In the genomic region with DNA sequence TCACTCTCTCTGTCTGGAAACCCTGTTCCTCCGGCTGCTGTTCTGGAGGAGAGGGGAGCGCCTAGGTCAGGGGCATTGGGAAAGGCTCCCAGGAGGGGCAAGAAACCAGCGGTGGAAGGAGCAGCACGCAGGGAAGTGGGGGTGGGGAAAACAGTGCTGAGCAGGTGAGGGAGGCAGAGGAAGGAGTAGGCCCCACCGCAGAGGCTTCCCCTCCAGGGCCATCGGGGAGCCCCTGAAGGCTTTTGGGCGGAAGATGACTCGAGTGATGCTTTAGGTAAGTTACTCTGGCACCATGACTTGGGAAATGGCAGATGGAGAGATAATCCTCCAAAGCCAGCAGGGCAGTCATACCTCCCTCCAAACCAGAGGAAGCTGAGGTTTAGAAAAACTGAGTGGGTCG, we compare ENCODE assay signal across 12 cellular contexts.
DNase-seq lines count a peak whose midpoint lies in the region; ATAC-seq and TF ChIP-seq lines count a peak whose summit lies in the region.
"Had no signal": no experiment of that assay in that cellular context is flagged by ENCODE, and none has a peak within 500 bp of the region (broad histone marks: within the 10 kb centered on the region; RNA-seq: fewer than 3 reads in every experiment).

No MANE protein-coding gene starts in this region.

- H3K27me3 Mint-ChIP-seq in activated CD8-positive, alpha-beta T cell treated with anti-CD3 and anti-CD28 coated beads for 36 hours = no peaks in the 10 kb centered on the region

- no peak overlapping the region for H3K4me3 Mint-ChIP-seq in activated CD8-positive, alpha-beta T cell treated with anti-CD3 and anti-CD28 coated beads for 36 hours

- no peak overlapping the region for H3K4me3 ChIP-seq in mucosa of rectum (ENCODE audit: low read length in 2 of 2)
- no peak overlapping the region for H3K4me3 ChIP-seq in thymus (ENCODE audit: low read length)
- H3K4me3 ChIP-seq: lung, Peyer's patch had no signal

- CTCF ChIA-PET in activated CD8-positive, alpha-beta T cell treated with anti-CD3 and anti-CD28 coated beads for 36 hours (lab: Charles Lee) = interaction anchor here (0.6 to 2.5 kb wide), 3 partner anchors 9 to 298 kb away, joined by 3 to 11 read pairs (median 3); no protein-coding TSS in a partner anchor

- H3K27me3 ChIP-seq in mucosa of rectum (ENCODE audit: control insufficient read depth in 2 of 2, insufficient read depth in 2 of 2, low read length in 2 of 2) (no peaks in the 10 kb centered on the region), thymus (ENCODE audit: control insufficient read depth, insufficient read depth) (no peaks in the 10 kb centered on the region)
- H3K27me3 ChIP-seq: Peyer's patch had no signal

- H3K9me3 Mint-ChIP-seq in activated CD8-positive, alpha-beta T cell treated with anti-CD3 and anti-CD28 coated beads for 36 hours = no peaks in the 10 kb centered on the region

- intact Hi-C loops in activated CD8-positive, alpha-beta T cell treated with anti-CD3 and anti-CD28 coated beads for 36 hours (cut with micrococcal nuclease) = loop anchor here (10.0 kb wide), 1 partner anchor 168 kb away; no protein-coding TSS in a partner anchor

- H3K27ac Mint-ChIP-seq in activated CD8-positive, alpha-beta T cell treated with anti-CD3 and anti-CD28 coated beads for 36 hours = peak overlapping the region; percentile 21

- POLR2A ChIA-PET in activated CD8-positive, alpha-beta T cell treated with anti-CD3 and anti-CD28 coated beads for 36 hours (lab: Charles Lee) = no interaction called here

- H3K36me3 ChIP-seq in mucosa of rectum (ENCODE audit: control insufficient read depth in 2 of 2, insufficient read depth in 2 of 2, low read length in 2 of 2) (peaks cover 0 to 2% of the 10 kb centered on the region in 2 donors), thymus (ENCODE audit: control insufficient read depth, insufficient read depth) (peaks cover 3% of the 10 kb centered on the region)

- no peaks in the 10 kb centered on the region for H3K36me3 Mint-ChIP-seq in activated CD8-positive, alpha-beta T cell treated with anti-CD3 and anti-CD28 coated beads for 36 hours (ENCODE audit: low read depth)

- no peak overlapping the region for H3K9ac ChIP-seq in mucosa of rectum (ENCODE audit: low read depth in 1 of 2, low read length in 2 of 2)
- H3K9ac ChIP-seq: parathyroid adenoma had no signal

- H3K27ac ChIP-seq in mucosa of rectum (ENCODE audit: low read depth in 2 of 2, low read length in 2 of 2) = peak overlapping the region; percentile 5 to 40
- H3K27ac ChIP-seq in thymus (ENCODE audit: low read depth) = peak overlapping the region; percentile 62
- H3K27ac ChIP-seq: parathyroid adenoma had no signal

- H3K4me1 ChIP-seq in mucosa of rectum (ENCODE audit: control insufficient read depth in 2 of 2, insufficient read depth in 2 of 2, low read length in 2 of 2) = peaks cover 27 to 36% of the 10 kb centered on the region in 2 donors
- H3K4me1 ChIP-seq in thymus (ENCODE audit: control insufficient read depth, insufficient read depth, low read length) = peaks cover 57% of the 10 kb centered on the region

- no peaks in the 10 kb centered on the region for H3K9me3 ChIP-seq in mucosa of rectum (ENCODE audit: control insufficient read depth in 2 of 2, low read length in 2 of 2)
- no peaks in the 10 kb centered on the region for H3K9me3 ChIP-seq in thymus (ENCODE audit: control insufficient read depth)
- H3K9me3 ChIP-seq: Peyer's patch had no signal

- TF ChIP-seq CTCF in activated CD8-positive, alpha-beta T cell treated with anti-CD3 and anti-CD28 coated beads for 36 hours (IDR thresholded peaks at IDR 0.05) = no peak

- DNase-seq in activated naive CD4-positive, alpha-beta T cell treated with Interleukin-2 at 50 U/mL for 16 hours = peak; percentile 7
- no peak for DNase-seq in activated naive CD4-positive, alpha-beta T cell (lab: John Stamatoyannopoulos, UW)
- peak; percentile 53 for DNase-seq in activated CD8-positive, alpha-beta T cell treated with anti-CD3 and anti-CD28 coated beads for 36 hours
- no peak for DNase-seq in stimulated activated CD4-positive, alpha-beta T cell treated with anti-CD3 and anti-CD28 coated beads, Interleukin-4, amount 100 ng/mL, for 1 hour
- no peak for DNase-seq in DMS 273 treated with DMSO at 0.1 percent for 48 hours (lab: John Stamatoyannopoulos, UW)
- DNase-seq: NCI-H226 had no signal

- ATAC-seq in activated CD8-positive, alpha-beta T cell treated with anti-CD3 and anti-CD28 coated beads for 36 hours = no peak
- ATAC-seq in HG03342 (IDR thresholded peaks at IDR 0.05; ENCODE audit: unreplicated experiment) = no peak

- 30% methylated on average over 9 of the region's 9 CpGs for WGBS in thymus

- H3K4me1 Mint-ChIP-seq in activated CD8-positive, alpha-beta T cell treated with anti-CD3 and anti-CD28 coated beads for 36 hours (ENCODE audit: low read depth) = peaks cover 31% of the 10 kb centered on the region

Comparison
In these comparisons a context has a peak if more than half of its experiments do, and no peak if none do; other contexts are left out.
1. DNase-seq: peak in activated naive CD4-positive, alpha-beta T cell treated with Interleukin-2 at 50 U/mL for 16 hours (single experiment) and activated CD8-positive, alpha-beta T cell treated with anti-CD3 and anti-CD28 coated beads for 36 hours (single experiment); none in activated naive CD4-positive, alpha-beta T cell (0 of 4), stimulated activated CD4-positive, alpha-beta T cell treated with anti-CD3 and anti-CD28 coated beads, Interleukin-4, amount 100 ng/mL, for 1 hour (single experiment) and DMS 273 treated with DMSO at 0.1 percent for 48 hours (single experiment).